In the genomic region with DNA sequence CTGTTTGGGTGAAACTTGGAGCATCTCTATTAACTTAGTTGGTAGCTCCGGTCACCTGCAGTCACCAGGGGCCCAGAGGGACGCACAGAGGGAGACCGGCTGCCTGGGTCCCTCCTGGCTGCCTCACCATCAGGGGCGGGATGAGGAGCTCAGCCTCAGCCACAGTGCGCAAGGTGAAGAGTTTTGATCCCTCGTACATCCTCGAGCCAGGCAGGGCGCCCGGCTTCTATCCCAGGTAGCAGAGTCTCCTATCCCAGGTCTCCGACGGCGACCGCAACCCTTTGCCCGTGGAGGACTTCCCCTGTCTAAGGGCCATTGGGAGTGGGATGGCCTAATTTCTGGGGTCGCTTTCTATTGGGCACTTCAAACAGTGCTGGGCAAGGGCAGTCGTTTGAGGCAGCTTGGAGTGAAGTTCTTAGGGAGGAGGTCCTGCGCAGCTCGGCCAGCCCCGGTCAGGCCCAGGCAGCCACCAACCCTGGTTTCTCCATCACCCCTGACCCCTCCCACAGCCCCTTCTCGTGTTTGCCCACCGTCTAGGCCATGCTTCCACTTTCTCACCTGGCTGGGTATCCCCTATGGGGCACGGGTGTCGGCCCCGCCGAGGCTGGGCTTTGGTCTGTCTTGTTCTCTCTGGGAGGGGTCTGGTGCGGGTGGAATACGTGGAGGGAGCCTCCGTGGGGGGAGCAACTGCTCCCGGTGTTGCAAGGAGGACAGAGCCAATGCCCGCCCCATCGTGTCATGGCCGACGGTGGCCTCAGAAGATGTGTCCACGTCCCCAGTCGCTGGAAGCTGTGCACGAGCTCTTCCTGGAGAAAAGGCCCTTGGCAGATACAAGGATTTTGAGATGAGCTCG, we compare ENCODE assay signal across 23 cellular contexts. TPM values are rescaled to one million over a fixed set of nuclear protein-coding genes. Genes with fewer than 3 reads are reported as not detected.
DNase-seq lines count a peak whose midpoint lies in the region; ATAC-seq and TF ChIP-seq lines count a peak whose summit lies in the region.
"Had no signal": no experiment of that assay in that cellular context is flagged by ENCODE, and none has a peak within 500 bp of the region (broad histone marks: within the 10 kb centered on the region; RNA-seq: fewer than 3 reads in every experiment).

No MANE protein-coding gene starts in this region.

- TF ChIP-seq CTCF in coronary artery (IDR thresholded peaks at IDR 0.05): no peak

- H3K4me1 ChIP-seq in BLaER1 treated with 17β-estradiol and CSF1 and Interleukin-3, amounts not matched to agents 10 nM and 100 nM: peaks cover 53 to 93% (median 70%) of the 10 kb centered on the region in 10 experiments
- H3K4me1 ChIP-seq: colonic mucosa had no signal

- peaks cover 2% of the 10 kb centered on the region for H3K27me3 Mint-ChIP-seq in activated CD4-positive, alpha-beta memory T cell treated with anti-CD3 and anti-CD28 coated beads, Interleukin-2, amount 10 ng/mL, durations not matched to agents 7 days and 5 days
- peaks cover 8% of the 10 kb centered on the region for H3K27me3 Mint-ChIP-seq in activated CD4-positive, alpha-beta memory T cell treated with anti-CD3 and anti-CD28 coated beads for 36 hours
- H3K27me3 Mint-ChIP-seq: stimulated activated naive CD8-positive, alpha-beta T cell treated with anti-CD3 and anti-CD28 coated beads, Interleukin-15, Interleukin-2, amounts not matched to agents 100 ng/mL and 50 ng/mL, for 24 hours had no signal

- POLR2A ChIA-PET in activated CD4-positive, alpha-beta memory T cell treated with anti-CD3 and anti-CD28 coated beads, Interleukin-2, amount 10 ng/mL, durations not matched to agents 7 days and 5 days (lab: Charles Lee): no interaction called here
- POLR2A ChIA-PET in activated CD4-positive, alpha-beta memory T cell treated with anti-CD3 and anti-CD28 coated beads for 36 hours (lab: Charles Lee): no interaction called here

- no peak overlapping the region for H3K4me3 ChIP-seq in BLaER1 treated with 17β-estradiol and CSF1 and Interleukin-3, amounts not matched to agents 10 nM and 100 nM
- H3K4me3 ChIP-seq in coronary artery: no peak overlapping the region
- H3K4me3 ChIP-seq: colonic mucosa, smooth muscle cell had no signal

- H3K36me3 ChIP-seq in BLaER1 treated with 17β-estradiol and CSF1 and Interleukin-3, amounts not matched to agents 10 nM and 100 nM: no peaks in the 10 kb centered on the region
- H3K36me3 ChIP-seq: colonic mucosa, WERI-Rb-1 had no signal

- H3K9me3 Mint-ChIP-seq in activated CD4-positive, alpha-beta memory T cell treated with anti-CD3 and anti-CD28 coated beads, Interleukin-2, amount 10 ng/mL, durations not matched to agents 7 days and 5 days: no peaks in the 10 kb centered on the region
- H3K9me3 Mint-ChIP-seq in activated CD4-positive, alpha-beta memory T cell treated with anti-CD3 and anti-CD28 coated beads for 36 hours: no peaks in the 10 kb centered on the region
- H3K9me3 Mint-ChIP-seq: activated T-helper 1 cell treated with anti-CD3 and anti-CD28 coated beads, Interleukin-12 subunit alpha, Interleukin-12 subunit beta, Interleukin-2, Interleukin-4 antibody, amounts not matched to agents 30 ng/mL and 10 ng/mL and 1 ng/mL, durations not matched to agents 14 hours and 24 hours and 36 hours; stimulated activated naive CD8-positive, alpha-beta T cell treated with anti-CD3 and anti-CD28 coated beads, Interleukin-15, Interleukin-2, amounts not matched to agents 100 ng/mL and 50 ng/mL, for 24 hours had no signal

- peak overlapping the region in 2 of 11 experiments; percentile 9 to 31; a peak in 2 of 22 replicates for H3K9ac ChIP-seq in BLaER1 treated with 17β-estradiol and CSF1 and Interleukin-3, amounts not matched to agents 10 nM and 100 nM

- DNase-seq in activated CD4-positive, alpha-beta memory T cell treated with anti-CD3 and anti-CD28 coated beads, Interleukin-2, amount 10 ng/mL, durations not matched to agents 7 days and 5 days: peak; percentile 15
- DNase-seq in activated CD4-positive, alpha-beta memory T cell treated with anti-CD3 and anti-CD28 coated beads for 36 hours: no peak
- DNase-seq in coronary artery (ENCODE audit: low spot score) (peak; percentile 69), posterior vena cava (ENCODE audit: low spot score) (peak; percentile 81), NCI-H2227 treated with DMSO at 0.1 percent for 48 hours (lab: John Stamatoyannopoulos, UW) (no peak), NCI-H510A treated with DMSO at 0.1 percent for 48 hours (lab: John Stamatoyannopoulos, UW) (no peak)
- DNase-seq: NCI-H2081 treated with DMSO at 0.1 percent for 48 hours; NK-92 treated with Interleukin-12 subunit alpha and Interleukin-12 subunit beta, amount 100 ng/mL, for 24 hours; stimulated activated CD4-positive, alpha-beta T cell treated with anti-CD3 and anti-CD28 coated beads, Interleukin-4, amount 100 ng/mL, for 1 hour; trophoblast cell; WERI-Rb-1 had no signal

- H3K4me1 Mint-ChIP-seq in activated CD4-positive, alpha-beta memory T cell treated with anti-CD3 and anti-CD28 coated beads, Interleukin-2, amount 10 ng/mL, durations not matched to agents 7 days and 5 days: peaks cover 2% of the 10 kb centered on the region
- peaks cover 3% of the 10 kb centered on the region for H3K4me1 Mint-ChIP-seq in activated CD4-positive, alpha-beta memory T cell treated with anti-CD3 and anti-CD28 coated beads for 36 hours (ENCODE audit: low read depth)

- CTCF ChIA-PET in activated CD4-positive, alpha-beta memory T cell treated with anti-CD3 and anti-CD28 coated beads, Interleukin-2, amount 10 ng/mL, durations not matched to agents 7 days and 5 days (lab: Charles Lee): no interaction called here
- CTCF ChIA-PET in activated CD4-positive, alpha-beta memory T cell treated with anti-CD3 and anti-CD28 coated beads for 36 hours (lab: Charles Lee): interaction anchor here (0.9 to 1.2 kb wide), 2 partner anchors 186 to 187 kb away, joined by 3 read pairs; no protein-coding TSS in a partner anchor

- H3K27me3 ChIP-seq in BLaER1 treated with 17β-estradiol and CSF1 and Interleukin-3, amounts not matched to agents 10 nM and 100 nM: peaks cover 0 to 28% (median 0%) of the 10 kb centered on the region in 11 experiments; a peak in 8 of 22 replicates

- peaks cover 0 to 26% (median 0%) of the 10 kb centered on the region in 11 experiments; a peak in 4 of 22 replicates for H4K20me1 ChIP-seq in BLaER1 treated with 17β-estradiol and CSF1 and Interleukin-3, amounts not matched to agents 10 nM and 100 nM

- no peaks in the 10 kb centered on the region for H3K36me3 Mint-ChIP-seq in activated CD4-positive, alpha-beta memory T cell treated with anti-CD3 and anti-CD28 coated beads, Interleukin-2, amount 10 ng/mL, durations not matched to agents 7 days and 5 days (ENCODE audit: low read depth)
- no peaks in the 10 kb centered on the region for H3K36me3 Mint-ChIP-seq in activated CD4-positive, alpha-beta memory T cell treated with anti-CD3 and anti-CD28 coated beads for 36 hours

- peak overlapping the region; percentile 51 to 93 (median 79); a peak in 21 of 22 replicates for H3K4me2 ChIP-seq in BLaER1 treated with 17β-estradiol and CSF1 and Interleukin-3, amounts not matched to agents 10 nM and 100 nM
- H3K4me2 ChIP-seq: smooth muscle cell had no signal

- intact Hi-C loops in activated CD4-positive, alpha-beta memory T cell treated with anti-CD3 and anti-CD28 coated beads for 36 hours (cut with micrococcal nuclease): no loop called here
- intact Hi-C loops in posterior vena cava (cut with DNase I): loop anchor here in 1 of 2 donors (10.0 kb wide), 1 partner anchor 177 kb away; no protein-coding TSS in a partner anchor

- ATAC-seq in GM21447 (IDR thresholded peaks at IDR 0.05; ENCODE audit: unreplicated experiment): no peak
- ATAC-seq: left lobe of liver had no signal

- no peak overlapping the region for H3K4me3 Mint-ChIP-seq in activated CD4-positive, alpha-beta memory T cell treated with anti-CD3 and anti-CD28 coated beads, Interleukin-2, amount 10 ng/mL, durations not matched to agents 7 days and 5 days
- no peak overlapping the region for H3K4me3 Mint-ChIP-seq in activated CD4-positive, alpha-beta memory T cell treated with anti-CD3 and anti-CD28 coated beads for 36 hours
- H3K4me3 Mint-ChIP-seq: activated T-helper 1 cell treated with anti-CD3 and anti-CD28 coated beads, Interleukin-12 subunit alpha, Interleukin-12 subunit beta, Interleukin-2, Interleukin-4 antibody, amounts not matched to agents 30 ng/mL and 10 ng/mL and 1 ng/mL, durations not matched to agents 14 hours and 24 hours and 36 hours; stimulated activated naive CD8-positive, alpha-beta T cell treated with anti-CD3 and anti-CD28 coated beads, Interleukin-15, Interleukin-2, amounts not matched to agents 100 ng/mL and 50 ng/mL, for 24 hours had no signal

- no peak overlapping the region for H3K27ac Mint-ChIP-seq in activated CD4-positive, alpha-beta memory T cell treated with anti-CD3 and anti-CD28 coated beads, Interleukin-2, amount 10 ng/mL, durations not matched to agents 7 days and 5 days
- H3K27ac Mint-ChIP-seq in activated CD4-positive, alpha-beta memory T cell treated with anti-CD3 and anti-CD28 coated beads for 36 hours: no peak overlapping the region
- H3K27ac Mint-ChIP-seq: activated T-helper 1 cell treated with anti-CD3 and anti-CD28 coated beads, Interleukin-12 subunit alpha, Interleukin-12 subunit beta, Interleukin-2, Interleukin-4 antibody, amounts not matched to agents 30 ng/mL and 10 ng/mL and 1 ng/mL, durations not matched to agents 14 hours and 24 hours and 36 hours; stimulated activated naive CD8-positive, alpha-beta T cell treated with anti-CD3 and anti-CD28 coated beads, Interleukin-15, Interleukin-2, amounts not matched to agents 100 ng/mL and 50 ng/mL, for 24 hours had no signal

- H3K9me3 ChIP-seq in BLaER1 treated with 17β-estradiol and CSF1 and Interleukin-3, amounts not matched to agents 10 nM and 100 nM (replicated peaks in 1 of 11): no peaks in the 10 kb centered on the region
- H3K9me3 ChIP-seq: colonic mucosa had no signal

- no peak overlapping the region for H3K27ac ChIP-seq in BLaER1 treated with 17β-estradiol and CSF1 and Interleukin-3, amounts not matched to agents 10 nM and 100 nM
- H3K27ac ChIP-seq in coronary artery: no peak overlapping the region
- H3K27ac ChIP-seq: C4-2B, colonic mucosa, WERI-Rb-1 had no signal

RNA-seq across cellular contexts. Expression of a gene that starts 3.6 kb away (rescaled TPM):
- not detected for total RNA-seq in activated CD4-positive, alpha-beta memory T cell treated with anti-CD3 and anti-CD28 coated beads, Interleukin-2, amount 10 ng/mL, durations not matched to agents 7 days and 5 days
- not detected for total RNA-seq in activated CD4-positive, alpha-beta memory T cell treated with anti-CD3 and anti-CD28 coated beads for 36 hours
- not detected for total RNA-seq in posterior vena cava
- total RNA-seq: activated T-helper 1 cell treated with anti-CD3 and anti-CD28 coated beads, Interleukin-12 subunit alpha, Interleukin-12 subunit beta, Interleukin-2, Interleukin-4 antibody, amounts not matched to agents 30 ng/mL and 10 ng/mL and 1 ng/mL, durations not matched to agents 14 hours and 24 hours and 36 hours; colonic mucosa; fibroblast of lung; left lobe of liver; NCI-H460; pulmonary artery endothelial cell; SK-MEL-5; smooth muscle cell had no signal

RNA-seq across cellular contexts. Expression of a gene that starts 10.0 kb away (rescaled TPM):
- not detected for total RNA-seq in activated CD4-positive, alpha-beta memory T cell treated with anti-CD3 and anti-CD28 coated beads, Interleukin-2, amount 10 ng/mL, durations not matched to agents 7 days and 5 days
- not detected for total RNA-seq in activated CD4-positive, alpha-beta memory T cell treated with anti-CD3 and anti-CD28 coated beads for 36 hours
- under 1 TPM in 1 of 2 donors, not detected in 1; 0.62 TPM for total RNA-seq in posterior vena cava
- total RNA-seq: activated T-helper 1 cell treated with anti-CD3 and anti-CD28 coated beads, Interleukin-12 subunit alpha, Interleukin-12 subunit beta, Interleukin-2, Interleukin-4 antibody, amounts not matched to agents 30 ng/mL and 10 ng/mL and 1 ng/mL, durations not matched to agents 14 hours and 24 hours and 36 hours; colonic mucosa; left lobe of liver; NCI-H460; pulmonary artery endothelial cell; SK-MEL-5; smooth muscle cell had no signal

RNA-seq across cellular contexts. Expression of a gene that starts 57.1 kb away (rescaled TPM):
- total RNA-seq in activated CD4-positive, alpha-beta memory T cell treated with anti-CD3 and anti-CD28 coated beads, Interleukin-2, amount 10 ng/mL, durations not matched to agents 7 days and 5 days: 1 to 10 TPM; 1.6 to 1.7 TPM
- total RNA-seq in activated CD4-positive, alpha-beta memory T cell treated with anti-CD3 and anti-CD28 coated beads for 36 hours: 1 to 10 TPM; 4.6 to 4.7 TPM
- 10 to 100 TPM; 61.2 to 84.0 TPM for total RNA-seq in posterior vena cava

Comparison
In these comparisons a context has a peak if more than half of its experiments do, and no peak if none do; other contexts are left out.
1. DNase-seq: peak in activated CD4-positive, alpha-beta memory T cell treated with anti-CD3 and anti-CD28 coated beads, Interleukin-2, amount 10 ng/mL, durations not matched to agents 7 days and 5 days (single experiment), coronary artery (single experiment) and posterior vena cava (single experiment); none in activated CD4-positive, alpha-beta memory T cell treated with anti-CD3 and anti-CD28 coated beads for 36 hours (single experiment), NCI-H2227 treated with DMSO at 0.1 percent for 48 hours (single experiment) and NCI-H510A treated with DMSO at 0.1 percent for 48 hours (single experiment).
2. RNA of a gene that starts 57.1 kb away (total RNA-seq): 61.2 to 84.0 TPM in posterior vena cava; 4.6 to 4.7 TPM in activated CD4-positive, alpha-beta memory T cell treated with anti-CD3 and anti-CD28 coated beads for 36 hours and 1.6 to 1.7 TPM in activated CD4-positive, alpha-beta memory T cell treated with anti-CD3 and anti-CD28 coated beads, Interleukin-2, amount 10 ng/mL, durations not matched to agents 7 days and 5 days; every median in the first group is over 10 times any median in the second.